ENCODE assay signal across 8 cellular contexts in the genomic region with DNA sequence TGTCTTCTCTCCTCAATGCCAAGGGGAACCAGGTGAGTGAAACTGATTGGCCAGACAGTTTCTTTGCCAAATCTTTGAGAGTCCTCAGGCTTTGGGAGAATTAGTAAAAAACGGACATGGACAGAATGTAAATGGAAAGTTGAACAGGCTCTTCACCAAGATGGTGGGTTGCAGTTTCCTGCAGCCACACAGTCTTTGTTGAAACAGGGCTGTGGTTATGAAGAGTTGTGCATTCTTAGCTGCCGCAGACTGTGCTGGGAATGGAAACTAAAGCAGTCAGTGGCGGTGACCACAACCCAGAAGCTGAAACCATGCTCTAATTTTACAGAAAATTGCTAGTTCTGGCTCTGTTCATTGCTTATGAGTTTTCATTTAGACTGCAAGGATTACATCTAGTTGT. TPM values are rescaled to one million over a fixed set of nuclear protein-coding genes. Genes with fewer than 3 reads are reported as not detected.
A peak's percentile ranks its signal among the peaks of the same experiment; 100 is the strongest.
DNase-seq lines count a peak whose midpoint lies in the region; ATAC-seq and TF ChIP-seq lines count a peak whose summit lies in the region.

No MANE protein-coding gene starts in this region.

- H3K36me3 ChIP-seq in esophagus muscularis mucosa (peaks cover 26 to 62% (median 42%) of the 10 kb centered on the region in 4 donors), heart right ventricle (peaks cover 0 to 80% (median 33%) of the 10 kb centered on the region in 9 donors)

- TF ChIP-seq EP300 in esophagus muscularis mucosa (IDR thresholded peaks at IDR 0.05) = no peak

- intact Hi-C loops in activated CD4-positive, alpha-beta T cell treated with anti-CD3 and anti-CD28 coated beads for 36 hours (cut with DNase I, micrococcal nuclease) = loop anchor here (1.0 to 2.0 kb wide), 4 partner anchors 28 to 64 kb away; no protein-coding TSS in a partner anchor
- intact Hi-C loops in esophagus muscularis mucosa (cut with DNase I) = no loop called here
- intact Hi-C loops in heart right ventricle (cut with DNase I) = no loop called here

- POLR2A ChIA-PET in activated CD4-positive, alpha-beta T cell treated with anti-CD3 and anti-CD28 coated beads for 36 hours (lab: Charles Lee) = interaction anchor here (0.6 kb wide), 1 partner anchor 272 kb away, joined by 6 read pairs; no protein-coding TSS in a partner anchor

- CTCF ChIA-PET in activated CD4-positive, alpha-beta T cell treated with anti-CD3 and anti-CD28 coated beads for 36 hours (lab: Charles Lee) = interaction anchor here (0.7 to 2.7 kb wide), 13 partner anchors 11 to 270 kb away, joined by 3 to 17 read pairs (median 5); a partner anchor contains a TSS

- no peaks in the 10 kb centered on the region for H3K9me3 Mint-ChIP-seq in activated CD4-positive, alpha-beta T cell treated with anti-CD3 and anti-CD28 coated beads for 36 hours (ENCODE audit: low read depth)

- DNase-seq in activated CD4-positive, alpha-beta T cell treated with anti-CD3 and anti-CD28 coated beads for 36 hours = peak; percentile 82
- DNase-seq in myocyte (ENCODE audit: low read depth) = peak; percentile 12
- no peak for DNase-seq in Ammon's horn (ENCODE audit: low spot score)
- DNase-seq in esophagus muscularis mucosa (ENCODE audit: extremely low spot score) = no peak
- DNase-seq in heart right ventricle = no peak
- no peak for DNase-seq in C1 segment of cervical spinal cord (lab: John Stamatoyannopoulos, UW)

- ATAC-seq in GM18505 (IDR thresholded peaks at IDR 0.05; ENCODE audit: unreplicated experiment) (peak; percentile 81), HG02870 (IDR thresholded peaks at IDR 0.05; ENCODE audit: unreplicated experiment) (peak; percentile 99), heart right ventricle (no peak)
- ATAC-seq in activated CD4-positive, alpha-beta T cell treated with anti-CD3 and anti-CD28 coated beads for 36 hours = peak; percentile 94

- H3K27me3 Mint-ChIP-seq in activated CD4-positive, alpha-beta T cell treated with anti-CD3 and anti-CD28 coated beads for 36 hours = no peaks in the 10 kb centered on the region

- H3K4me1 ChIP-seq in esophagus muscularis mucosa = no peaks in the 10 kb centered on the region
- H3K4me1 ChIP-seq in heart right ventricle = no peaks in the 10 kb centered on the region

- no peak for TF ChIP-seq CTCF in esophagus muscularis mucosa (IDR thresholded peaks at IDR 0.05)
- no peak for TF ChIP-seq CTCF in heart right ventricle (IDR thresholded peaks at IDR 0.05)

- no peak overlapping the region for H3K27ac ChIP-seq in esophagus muscularis mucosa (replicated peaks in 1 of 4)
- peak overlapping the region in 1 of 10 donors; percentile 22 for H3K27ac ChIP-seq in heart right ventricle

- peak overlapping the region; percentile 88 for H3K27ac Mint-ChIP-seq in activated CD4-positive, alpha-beta T cell treated with anti-CD3 and anti-CD28 coated beads for 36 hours

- TF ChIP-seq POLR2A in GM18505 (IDR thresholded peaks at IDR 0.05; ENCODE audit: borderline replicate concordance, extremely low read depth, insufficient read depth, insufficient read length) (peak; percentile 26), esophagus muscularis mucosa (IDR thresholded peaks at IDR 0.05; ENCODE audit: low read depth) (no peak)

- no peaks in the 10 kb centered on the region for H3K27me3 ChIP-seq in esophagus muscularis mucosa
- H3K27me3 ChIP-seq in heart right ventricle = no peaks in the 10 kb centered on the region

- no peaks in the 10 kb centered on the region for H3K9me3 ChIP-seq in esophagus muscularis mucosa
- H3K9me3 ChIP-seq in heart right ventricle = no peaks in the 10 kb centered on the region

- H3K4me3 ChIP-seq in esophagus muscularis mucosa = no peak overlapping the region
- no peak overlapping the region for H3K4me3 ChIP-seq in heart right ventricle

- peaks cover 63% of the 10 kb centered on the region for H3K36me3 Mint-ChIP-seq in activated CD4-positive, alpha-beta T cell treated with anti-CD3 and anti-CD28 coated beads for 36 hours (ENCODE audit: low read depth)

- H3K4me3 Mint-ChIP-seq in activated CD4-positive, alpha-beta T cell treated with anti-CD3 and anti-CD28 coated beads for 36 hours = peak overlapping the region; percentile 24

- H3K4me1 Mint-ChIP-seq in activated CD4-positive, alpha-beta T cell treated with anti-CD3 and anti-CD28 coated beads for 36 hours = peaks cover 30% of the 10 kb centered on the region

- 87% methylated on average over 3 of the region's 3 CpGs for WGBS in esophagus muscularis mucosa
- WGBS in heart right ventricle, 2 donors = 90 to 92% methylated on average over 3 of the region's 3 CpGs

RNA-seq across cellular contexts. Expression of a gene that starts 42.1 kb away (rescaled TPM):
- total RNA-seq in activated CD4-positive, alpha-beta T cell treated with anti-CD3 and anti-CD28 coated beads for 36 hours = 10 to 100 TPM; 56.8 to 65.6 TPM
- total RNA-seq in myocyte (74.6 and 78.4 TPM in 2 replicates), esophagus muscularis mucosa (10 to 100 TPM; 58.0 to 71.8 (median 65.8) TPM), heart right ventricle (10 to 100 TPM; 17.8 to 31.8 (median 22.0) TPM)
- polyA plus RNA-seq in myocyte (2012) = 17.0 TPM
- polyA plus RNA-seq in heart right ventricle = 10 to 100 TPM in 1 of 2 donors, 1 to 10 TPM in 1; 9.2 to 14.3 TPM

Comparison
In these comparisons a context has a peak if more than half of its experiments do, and no peak if none do; other contexts are left out.
1. ATAC-seq: peak in GM18505 (single experiment), HG02870 (single experiment) and activated CD4-positive, alpha-beta T cell treated with anti-CD3 and anti-CD28 coated beads for 36 hours (single experiment); none in heart right ventricle (0 of 8).
2. DNase-seq: peak in activated CD4-positive, alpha-beta T cell treated with anti-CD3 and anti-CD28 coated beads for 36 hours (single experiment) and myocyte (single experiment); none in Ammon's horn (single experiment), esophagus muscularis mucosa (single experiment), heart right ventricle (0 of 2) and C1 segment of cervical spinal cord (0 of 14).
3. intact Hi-C loops: an anchor here in activated CD4-positive, alpha-beta T cell treated with anti-CD3 and anti-CD28 coated beads for 36 hours (1.0 to 2.0 kb wide); none called in esophagus muscularis mucosa and heart right ventricle.